23 cellular contexts compared by ENCODE assay signal in the genomic region with DNA sequence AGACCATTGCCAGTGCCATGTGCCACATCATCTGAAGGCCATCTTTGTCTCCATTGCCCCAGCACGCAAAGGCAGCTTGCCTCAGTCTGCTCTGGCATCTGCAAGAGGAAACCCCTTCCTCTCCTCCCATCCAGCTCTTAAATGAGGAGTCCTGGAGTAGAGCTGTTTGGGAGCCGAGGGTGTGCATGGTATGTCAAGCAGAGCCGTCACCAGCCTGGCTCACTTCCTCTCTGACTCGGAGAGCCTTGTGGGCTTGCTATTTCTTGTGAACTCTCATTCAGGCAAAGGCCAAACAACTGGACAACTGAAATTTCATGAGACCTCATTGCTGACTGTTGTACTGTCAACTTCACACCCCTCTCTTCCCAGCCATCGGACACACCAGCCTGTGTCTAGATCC.
A peak's percentile ranks its signal among the peaks of the same experiment; 100 is the strongest.
DNase-seq lines count a peak whose midpoint lies in the region; ATAC-seq, FAIRE-seq and TF ChIP-seq lines count a peak whose summit lies in the region.
"Had no signal": no experiment of that assay in that cellular context is flagged by ENCODE, and none has a peak within 500 bp of the region (broad histone marks: within the 10 kb centered on the region; RNA-seq: fewer than 3 reads in every experiment).

No MANE protein-coding gene starts in this region.

- no peak overlapping the region for H3K4me3 ChIP-seq in PC-9
- no peak overlapping the region for H3K4me3 ChIP-seq in H7 (ENCODE audit: insufficient read depth, low read depth, low read length)
- H3K4me3 ChIP-seq: adrenal gland, tibial artery had no signal

- H2AFZ ChIP-seq in PC-9 = no peak overlapping the region; the same call in 1 of the 2 replicates

- H3K36me3 ChIP-seq in PC-9 (ENCODE audit: low read depth) = no peaks in the 10 kb centered on the region
- H3K36me3 ChIP-seq in H7 (replicated peaks; ENCODE audit: control insufficient read depth, insufficient read depth, low read length) = no peaks in the 10 kb centered on the region; the same call in 1 of the 2 replicates
- H3K36me3 ChIP-seq: adrenal gland had no signal

- H3K27me3 ChIP-seq in PC-9 (ENCODE audit: insufficient read depth, low read depth) (no peaks in the 10 kb centered on the region), H7 (ENCODE audit: control insufficient read depth, insufficient read depth, low read length) (no peaks in the 10 kb centered on the region)
- H3K27me3 ChIP-seq: adrenal gland, tibial artery had no signal

- peak; percentile 41 for ATAC-seq in Right ventricle myocardium superior (ENCODE audit: poor library complexity)
- peak; percentile 49 for ATAC-seq in omental fat pad (ENCODE audit: low FRiP score)
- no peak for ATAC-seq in HG03457 (IDR thresholded peaks at IDR 0.05; ENCODE audit: unreplicated experiment)

- POLR2A ChIA-PET in PC-9 (lab: Charles Lee; ENCODE audit: unreplicated experiment) = no interaction called here

- peak overlapping the region; percentile 87 for H3K27ac ChIP-seq in PC-9
- H3K27ac ChIP-seq: adrenal gland, KMS-11, tibial artery had no signal

- peaks cover 19% of the 10 kb centered on the region for H3K4me1 ChIP-seq in PC-9 (replicated peaks; ENCODE audit: insufficient read depth)
- H3K4me1 ChIP-seq: tibial artery had no signal

- intact Hi-C loops in PC-9 (cut with micrococcal nuclease; ENCODE audit: unreplicated experiment) (no loop called here), Right ventricle myocardium superior (cut with DNase I) (no loop called here)

- CTCF ChIA-PET in PC-9 (lab: Charles Lee) = no interaction called here

- H3K79me2 ChIP-seq in PC-9 (ENCODE audit: low read depth) = no peaks in the 10 kb centered on the region

- no TSS peak for BruUV-seq in PC-9 (replicated peaks; lab: Mats Ljungman, UMichigan)

- no peak for TF ChIP-seq CTCF in PC-9 (conservative IDR thresholded peaks at IDR 0.05)
- no peak for TF ChIP-seq CTCF in omental fat pad (IDR thresholded peaks at IDR 0.05)

- peak overlapping the region; percentile 32; the same call in 1 of the 2 replicates for H3K4me2 ChIP-seq in PC-9
- H3K4me2 ChIP-seq: KMS-11, SK-N-SH had no signal

- peaks cover 6% of the 10 kb centered on the region; the same call in 1 of the 2 replicates for H3F3A ChIP-seq in PC-9 (ENCODE audit: insufficient read depth, low read depth)

- H3K9me3 ChIP-seq in PC-9 (ENCODE audit: insufficient read depth, low read depth) = no peaks in the 10 kb centered on the region
- H3K9me3 ChIP-seq: adrenal gland, SK-N-SH, tibial artery had no signal

- no peak for FAIRE-seq in RCC 7860 (lab: Jason Lieb, UNC)
- FAIRE-seq: GM18507, H1 had no signal

- DNase-seq in ELR (ENCODE audit: low read depth) (peak; percentile 24), PC-9 (no peak), Right ventricle myocardium superior (no peak), omental fat pad (ENCODE audit: low spot score) (no peak), NCI-H146 treated with DMSO at 0.1 percent for 48 hours (lab: John Stamatoyannopoulos, UW; ENCODE audit: unreplicated experiment) (no peak), H7 (no peak), RCC 7860 (ENCODE audit: low spot score) (no peak)
- DNase-seq: activated CD4-positive, alpha-beta T cell treated with anti-CD3 and anti-CD28 coated beads for 1 hour; activated effector memory CD4-positive, alpha-beta T cell treated with Interleukin-2 at 50 U/mL for 16 hours; adrenal gland; central memory CD4-positive, alpha-beta T cell; DND-41; left cardiac atrium; midbrain; NCI-H1417 treated with DMSO at 0.1 percent for 48 hours; SK-N-SH; stimulated activated naive CD4-positive, alpha-beta T cell; T-helper 9 cell; tibial artery had no signal

- no peaks in the 10 kb centered on the region for H4K20me1 ChIP-seq in PC-9 (ENCODE audit: insufficient read depth)

- H3K9me2 ChIP-seq in PC-9 (ENCODE audit: insufficient read depth) = no peaks in the 10 kb centered on the region
- H3K9me2 ChIP-seq: SK-N-SH had no signal
